In genomic region chr6:12288844-12289654, GRCh38 we compare ENCODE assay signal across 9 cellular contexts. TPM values are rescaled to one million over a fixed set of nuclear protein-coding genes. Genes with fewer than 3 reads are reported as not detected.
DNase-seq lines count a peak whose midpoint lies in the region; ATAC-seq, FAIRE-seq and TF ChIP-seq lines count a peak whose summit lies in the region.
"Had no signal": no experiment of that assay in that cellular context is flagged by ENCODE, and none has a peak within 500 bp of the region (broad histone marks: within the 10 kb centered on the region; RNA-seq: fewer than 3 reads in every experiment).

No MANE protein-coding gene starts in this region.

- H3K4me1 ChIP-seq in KMS-11 (ENCODE audit: low read depth, poor library complexity, severe bottlenecking) (peaks cover 6% of the 10 kb centered on the region), mammary epithelial cell (ENCODE audit: insufficient read depth, low read length) (peaks cover 39% of the 10 kb centered on the region), kidney (ENCODE audit: control insufficient read depth in 1 of 2, insufficient read depth in 1 of 2, low read depth in 1 of 2, low read length in 2 of 2) (peaks cover 0 to 12% of the 10 kb centered on the region in 2 donors)

- in situ Hi-C loops in mammary epithelial cell (cut with MboI; ENCODE audit: low sequenced_read_pairs in 2 of 2), result no loop called here

- TF ChIP-seq CTCF in KMS-11 (conservative IDR thresholded peaks at IDR 0.05; ENCODE audit: low read depth, low read length) (peak; percentile 89), mammary epithelial cell (conservative IDR thresholded peaks at IDR 0.05 in 1 of 2, IDR thresholded peaks at IDR 0.05 in 1 of 2; ENCODE audit: extremely low read depth in 1 of 2, insufficient read depth in 1 of 2, low read depth in 1 of 2, low read length in 2 of 2) (peak; percentile 86 to 87), kidney (IDR thresholded peaks at IDR 0.05; ENCODE audit: borderline replicate concordance, extremely low read depth, insufficient read depth) (peak; percentile 54)

- H3K79me2 ChIP-seq in KMS-11 (ENCODE audit: insufficient read depth, low read depth), result no peaks in the 10 kb centered on the region
- peaks cover 12% of the 10 kb centered on the region for H3K79me2 ChIP-seq in mammary epithelial cell (ENCODE audit: insufficient read depth, low read length)

- H3K27ac ChIP-seq in KMS-11, result no peak overlapping the region
- H3K27ac ChIP-seq in mammary epithelial cell (ENCODE audit: insufficient read depth, low read depth, low read length), result peak overlapping the region; percentile 84
- peak overlapping the region in 1 of 2 donors; percentile 70 for H3K27ac ChIP-seq in kidney (ENCODE audit: low read depth in 2 of 2, low read length in 2 of 2)

- WGBS in mammary epithelial cell (ENCODE audit: low coverage, missing lambda C conversion rate), result 25% methylated on average over 10 of the region's 10 CpGs

- H2AFZ ChIP-seq in KMS-11 (ENCODE audit: low read depth), result peak overlapping the region; percentile 96
- H2AFZ ChIP-seq in mammary epithelial cell (ENCODE audit: low read depth, low read length), result peak overlapping the region; percentile 96

- DNase-seq in DMS 273 (lab: John Stamatoyannopoulos, UW; ENCODE audit: unreplicated experiment) (peak; percentile 71), DMS 273 treated with DMSO at 0.1 percent for 48 hours (lab: John Stamatoyannopoulos, UW) (no peak), T-helper 9 cell (peak; percentile 11), mammary epithelial cell (peak; percentile 69), kidney (no peak)
- peak; percentile 70 for DNase-seq in stimulated activated CD4-positive, alpha-beta T cell treated with anti-CD3 and anti-CD28 coated beads, Interleukin-15, amount 100 ng/mL, for 24 hours

- FAIRE-seq in kidney (lab: Jason Lieb, UNC), result no peak
- FAIRE-seq: A204.1 had no signal

- H3K4me2 ChIP-seq in KMS-11, result peak overlapping the region; percentile 95
- H3K4me2 ChIP-seq in mammary epithelial cell (ENCODE audit: insufficient read depth, low read depth, low read length), result peak overlapping the region; percentile 88

- H3K9me3 ChIP-seq in mammary epithelial cell (replicated peaks; ENCODE audit: insufficient read depth, low read length) (no peaks in the 10 kb centered on the region), kidney (ENCODE audit: control insufficient read depth in 1 of 2, low read length in 2 of 2) (no peaks in the 10 kb centered on the region)

- H4K20me1 ChIP-seq in KMS-11 (ENCODE audit: insufficient read depth), result no peaks in the 10 kb centered on the region
- no peaks in the 10 kb centered on the region for H4K20me1 ChIP-seq in mammary epithelial cell (ENCODE audit: insufficient read depth, low read length)

- H3K27me3 ChIP-seq in KMS-11 (ENCODE audit: insufficient read depth, low read depth) (no peaks in the 10 kb centered on the region), mammary epithelial cell (ENCODE audit: insufficient read depth, low read length) (no peaks in the 10 kb centered on the region)

- no peak for ATAC-seq in GM19328 (IDR thresholded peaks at IDR 0.05; ENCODE audit: unreplicated experiment)

- H3K36me3 ChIP-seq in KMS-11 (ENCODE audit: insufficient read depth) (no peaks in the 10 kb centered on the region), mammary epithelial cell (ENCODE audit: insufficient read depth, low read length) (peaks cover 2% of the 10 kb centered on the region), kidney (ENCODE audit: control insufficient read depth in 1 of 2, insufficient read depth in 2 of 2, low read length in 2 of 2) (no peaks in the 10 kb centered on the region)

- peak overlapping the region; percentile 38; the same call in 1 of the 2 replicates for H3K9ac ChIP-seq in KMS-11
- peak overlapping the region; percentile 92 for H3K9ac ChIP-seq in mammary epithelial cell (ENCODE audit: insufficient read depth, low read length)
- H3K9ac ChIP-seq in kidney (ENCODE audit: low read length in 2 of 2), result peak overlapping the region in 1 of 2 donors; percentile 75

- CTCF ChIA-PET in mammary epithelial cell (lab: Charles Lee; ENCODE audit: low non-redundant PET), result interaction anchor here (0.5 to 1.5 kb wide), 10 partner anchors 30 to 674 kb away, joined by 3 to 8 read pairs (median 3); no protein-coding TSS in a partner anchor

- H3K4me3 ChIP-seq in KMS-11 (IDR thresholded peaks at IDR 0.05; ENCODE audit: insufficient read depth, low read depth, low read length), result peak overlapping the region; percentile 52
- H3K4me3 ChIP-seq in mammary epithelial cell (replicated peaks in 1 of 3; ENCODE audit: insufficient read depth in 1 of 3, low read depth in 2 of 3, low read length in 3 of 3), result peak overlapping the region; percentile 54 to 96 (median 60)
- peak overlapping the region; percentile 72 to 81 for H3K4me3 ChIP-seq in kidney (ENCODE audit: low read length in 2 of 2)

- no TSS peak for BruUV-seq in mammary epithelial cell (replicated peaks; lab: Mats Ljungman, UMichigan)

- dilution Hi-C loops in mammary epithelial cell (cut with HindIII; ENCODE audit: low sequenced_read_pairs), result no loop called here

- intact Hi-C loops in mammary epithelial cell (cut with micrococcal nuclease), result loop anchor here (1.0 to 5.0 kb wide), 8 partner anchors 39 to 704 kb away; no protein-coding TSS in a partner anchor
- intact Hi-C loops in kidney (cut with DNase I), result loop anchor here (10.0 kb wide), 1 partner anchor 316 kb away; no protein-coding TSS in a partner anchor

RNA-seq across cellular contexts. Expression of gene EDN1, which starts 1.1 kb away (rescaled TPM):
- total RNA-seq in mammary epithelial cell (10 to 100 TPM in 1 of 2 donors, 1 to 10 TPM in 1; 8.9 to 11.3 TPM), kidney (16.6 TPM)
- polyA plus RNA-seq in mammary epithelial cell (2.5 TPM), kidney (ENCODE audit: insufficient read depth, low read depth, low replicate concordance) (3.4 TPM)
- 0.78 TPM for polyA minus RNA-seq in mammary epithelial cell

Comparison
In these comparisons a context has a peak if more than half of its experiments do, and no peak if none do; other contexts are left out.
1. DNase-seq: peak in DMS 273 (single experiment), T-helper 9 cell (single experiment), mammary epithelial cell (single experiment) and stimulated activated CD4-positive, alpha-beta T cell treated with anti-CD3 and anti-CD28 coated beads, Interleukin-15, amount 100 ng/mL, for 24 hours (single experiment); none in DMS 273 treated with DMSO at 0.1 percent for 48 hours (single experiment) and kidney (single experiment).
2. Peak in every context shown above with its lines, with median percentiles within 50 percentile points of each other: H3K4me3 ChIP-seq and CTCF ChIP-seq.